In genomic region chr2:104606056-104606455, GRCh38 we compare ENCODE assay signal across 18 cellular contexts.
DNase-seq lines count a peak whose midpoint lies in the region; TF ChIP-seq lines count a peak whose summit lies in the region.
"Had no signal": no experiment of that assay in that cellular context is flagged by ENCODE, and none has a peak within 500 bp of the region (broad histone marks: within the 10 kb centered on the region; RNA-seq: fewer than 3 reads in every experiment).

No MANE protein-coding gene starts in this region.

- H3K4me1 ChIP-seq in breast epithelium (no peaks in the 10 kb centered on the region), transverse colon (no peaks in the 10 kb centered on the region)
- H3K4me1 ChIP-seq: BLaER1 had no signal

- no peaks in the 10 kb centered on the region for H3K27me3 Mint-ChIP-seq in MCF 10A (ENCODE audit: insufficient read depth, unreplicated experiment)
- H3K27me3 Mint-ChIP-seq in activated T-helper 2 cell treated with anti-CD3 and anti-CD28 coated beads, Interferon-gamma antibody, Interleukin-2, Interleukin-4, amounts not matched to agents 10 μg/mL and 5 μg/mL and 100 μg/mL, durations not matched to agents 14 hours and 24 hours and 36 hours (ENCODE audit: low read depth), result no peaks in the 10 kb centered on the region
- H3K27me3 Mint-ChIP-seq: CD4-positive, alpha-beta memory T cell had no signal

- TF ChIP-seq POLR2A in breast epithelium (IDR thresholded peaks at IDR 0.05) (no peak), transverse colon (IDR thresholded peaks at IDR 0.05) (no peak)

- H3K9me3 Mint-ChIP-seq in MCF 10A (ENCODE audit: unreplicated experiment), result no peaks in the 10 kb centered on the region
- H3K9me3 Mint-ChIP-seq in activated T-helper 2 cell treated with anti-CD3 and anti-CD28 coated beads, Interferon-gamma antibody, Interleukin-2, Interleukin-4, amounts not matched to agents 10 μg/mL and 5 μg/mL and 100 μg/mL, durations not matched to agents 14 hours and 24 hours and 36 hours, result no peaks in the 10 kb centered on the region

- peak; percentile 13 for DNase-seq in MCF 10A (ENCODE audit: unreplicated experiment)
- DNase-seq in breast epithelium (ENCODE audit: low spot score in 2 of 2), result no peak
- DNase-seq in astrocyte of the spinal cord (ENCODE audit: low read depth, low spot score), result peak; percentile 47
- peak; percentile 9 for DNase-seq in iris pigment epithelial cell (ENCODE audit: low read depth)
- DNase-seq in GM19238 (ENCODE audit: insufficient read length, low spot score), result no peak
- DNase-seq in transverse colon, result no peak
- DNase-seq in activated T-helper 2 cell treated with anti-CD3 and anti-CD28 coated beads, Interferon-gamma antibody, Interleukin-2, Interleukin-4, amounts not matched to agents 10 μg/mL and 5 μg/mL and 100 μg/mL, durations not matched to agents 14 hours and 24 hours and 36 hours (ENCODE audit: low spot score), result no peak
- no peak for DNase-seq in stimulated activated CD4-positive, alpha-beta T cell treated with anti-CD3 and anti-CD28 coated beads, Interleukin-2, amount 100 ng/mL, for 48 hours
- DNase-seq: CD4-positive, alpha-beta memory T cell; DMS153; DMS79; GDM1; HCEC 1CT had no signal

- no peaks in the 10 kb centered on the region for H3K36me3 ChIP-seq in breast epithelium
- no peaks in the 10 kb centered on the region for H3K36me3 ChIP-seq in transverse colon
- H3K36me3 ChIP-seq: BLaER1 had no signal

- intact Hi-C loops in MCF 10A (cut with micrococcal nuclease), result no loop called here
- intact Hi-C loops in breast epithelium (cut with DNase I; ENCODE audit: low total_unique reads), result no loop called here
- intact Hi-C loops in transverse colon (cut with DNase I; ENCODE audit: low total_unique reads), result no loop called here
- intact Hi-C loops in activated T-helper 2 cell treated with anti-CD3 and anti-CD28 coated beads, Interferon-gamma antibody, Interleukin-2, Interleukin-4, amounts not matched to agents 10 μg/mL and 5 μg/mL and 100 μg/mL, durations not matched to agents 14 hours and 24 hours and 36 hours (cut with micrococcal nuclease), result no loop called here

- WGBS in transverse colon (ENCODE audit: low coverage in 1 of 2), 2 donors, result 60 to 100% methylated on average over 1 of the region's 1 CpG

- CTCF ChIA-PET in MCF 10A (lab: Yijun Ruan, JAX), result no interaction called here

- no peak for TF ChIP-seq EP300 in transverse colon (IDR thresholded peaks at IDR 0.05; ENCODE audit: low read depth)

- no peaks in the 10 kb centered on the region for H3K27me3 ChIP-seq in breast epithelium
- no peaks in the 10 kb centered on the region for H3K27me3 ChIP-seq in transverse colon
- H3K27me3 ChIP-seq: BLaER1 had no signal

- POLR2A ChIA-PET in MCF 10A (lab: Yijun Ruan, JAX), result no interaction called here

- H3K27ac ChIP-seq in breast epithelium (no peak overlapping the region), transverse colon (no peak overlapping the region)
- H3K27ac ChIP-seq: 22Rv1, BLaER1, HL-60 had no signal

- H3K4me3 Mint-ChIP-seq in MCF 10A (ENCODE audit: unreplicated experiment), result peak overlapping the region; percentile 2
- H3K4me3 Mint-ChIP-seq in activated T-helper 2 cell treated with anti-CD3 and anti-CD28 coated beads, Interferon-gamma antibody, Interleukin-2, Interleukin-4, amounts not matched to agents 10 μg/mL and 5 μg/mL and 100 μg/mL, durations not matched to agents 14 hours and 24 hours and 36 hours (ENCODE audit: low read depth), result no peak overlapping the region
- H3K4me3 Mint-ChIP-seq: CD14-positive monocyte; CD4-positive, alpha-beta memory T cell; GM23338 had no signal

- no peak for TF ChIP-seq CTCF in MCF 10A (IDR thresholded peaks at IDR 0.05; ENCODE audit: unreplicated experiment)
- TF ChIP-seq CTCF in breast epithelium (IDR thresholded peaks at IDR 0.05), result no peak
- no peak for TF ChIP-seq CTCF in astrocyte of the spinal cord (IDR thresholded peaks at IDR 0.05; ENCODE audit: low read depth, low read length)
- TF ChIP-seq CTCF in transverse colon (IDR thresholded peaks at IDR 0.05), result no peak

- no peak overlapping the region for H3K4me3 ChIP-seq in breast epithelium
- no peak overlapping the region for H3K4me3 ChIP-seq in astrocyte of the spinal cord (ENCODE audit: low read depth, low read length)
- no peak overlapping the region for H3K4me3 ChIP-seq in transverse colon
- H3K4me3 ChIP-seq: BLaER1, GM23338 had no signal

- in situ Hi-C loops in astrocyte of the spinal cord (cut with HindIII; ENCODE audit: low sequenced_read_pairs), result no loop called here
- in situ Hi-C loops in transverse colon (cut with MboI; ENCODE audit: low pct_ligation_motif_present in 1 of 4, low pct_unique_long_range_greater_than_20kb in 1 of 4, low sequenced_read_pairs in 3 of 4), result no loop called here

- peak overlapping the region; percentile 28 for H3K27ac Mint-ChIP-seq in MCF 10A (ENCODE audit: low read depth, unreplicated experiment)
- no peak overlapping the region for H3K27ac Mint-ChIP-seq in activated T-helper 2 cell treated with anti-CD3 and anti-CD28 coated beads, Interferon-gamma antibody, Interleukin-2, Interleukin-4, amounts not matched to agents 10 μg/mL and 5 μg/mL and 100 μg/mL, durations not matched to agents 14 hours and 24 hours and 36 hours
- H3K27ac Mint-ChIP-seq: CD14-positive monocyte; CD4-positive, alpha-beta memory T cell; GM23338 had no signal

- peaks cover 7% of the 10 kb centered on the region for H3K36me3 Mint-ChIP-seq in MCF 10A (ENCODE audit: insufficient read depth, unreplicated experiment)
- no peaks in the 10 kb centered on the region for H3K36me3 Mint-ChIP-seq in activated T-helper 2 cell treated with anti-CD3 and anti-CD28 coated beads, Interferon-gamma antibody, Interleukin-2, Interleukin-4, amounts not matched to agents 10 μg/mL and 5 μg/mL and 100 μg/mL, durations not matched to agents 14 hours and 24 hours and 36 hours (ENCODE audit: low read depth)
- H3K36me3 Mint-ChIP-seq: CD4-positive, alpha-beta memory T cell had no signal

- peaks cover 0 to 21% of the 10 kb centered on the region in 2 donors for H3K9me3 ChIP-seq in breast epithelium
- H3K9me3 ChIP-seq in transverse colon, result no peaks in the 10 kb centered on the region

- H3K4me1 Mint-ChIP-seq in MCF 10A (ENCODE audit: insufficient read depth, unreplicated experiment), result peaks cover 10% of the 10 kb centered on the region
- H3K4me1 Mint-ChIP-seq in activated T-helper 2 cell treated with anti-CD3 and anti-CD28 coated beads, Interferon-gamma antibody, Interleukin-2, Interleukin-4, amounts not matched to agents 10 μg/mL and 5 μg/mL and 100 μg/mL, durations not matched to agents 14 hours and 24 hours and 36 hours (ENCODE audit: low read depth), result no peaks in the 10 kb centered on the region
- H3K4me1 Mint-ChIP-seq: CD14-positive monocyte; CD4-positive, alpha-beta memory T cell; GM23338 had no signal

- no TSS peak for BruUV-seq in MCF 10A (replicated peaks; lab: Mats Ljungman, UMichigan)

Comparison
In these comparisons a context has a peak if more than half of its experiments do, and no peak if none do; other contexts are left out.
1. DNase-seq: peak in MCF 10A (single experiment), astrocyte of the spinal cord (single experiment) and iris pigment epithelial cell (single experiment); none in breast epithelium (0 of 2), GM19238 (single experiment), transverse colon (single experiment), activated T-helper 2 cell treated with anti-CD3 and anti-CD28 coated beads, Interferon-gamma antibody, Interleukin-2, Interleukin-4, amounts not matched to agents 10 μg/mL and 5 μg/mL and 100 μg/mL, durations not matched to agents 14 hours and 24 hours and 36 hours (single experiment) and stimulated activated CD4-positive, alpha-beta T cell treated with anti-CD3 and anti-CD28 coated beads, Interleukin-2, amount 100 ng/mL, for 48 hours (0 of 2).